In genomic region chr5:168486136-168486879, GRCh38 we compare ENCODE assay signal across 8 cellular contexts. TPM values are rescaled to one million over a fixed set of nuclear protein-coding genes. Genes with fewer than 3 reads are reported as not detected.
A peak's percentile ranks its signal among the peaks of the same experiment; 100 is the strongest.
DNase-seq lines count a peak whose midpoint lies in the region; ATAC-seq and TF ChIP-seq lines count a peak whose summit lies in the region.

Gene RARS1, plus strand, starts transcription at chr5:168486471. Its CDS starts 28 bp downstream, at chr5:168486499.

- H3K9ac ChIP-seq in IMR-90 (ENCODE audit: low read depth, low read length), result peak within 1 kb of the TSS; percentile 88

- intact Hi-C loops in IMR-90 (cut with micrococcal nuclease), result loop anchor here (1.0 kb wide), 1 partner anchor 217 kb away; no protein-coding TSS in a partner anchor
- intact Hi-C loops in OCI-LY7 (cut with micrococcal nuclease; ENCODE audit: unreplicated experiment), result loop anchor here (2.0 to 10.0 kb wide), 3 partner anchors 92 to 1098 kb away; partner anchors contain the start of genes PANK3 and SPDL1

- peaks cover 20% of the 10 kb centered on the region for H3K36me3 ChIP-seq in IMR-90 (ENCODE audit: control insufficient read depth, insufficient read depth, low read length)
- H3K36me3 ChIP-seq in OCI-LY7 (ENCODE audit: insufficient read depth, low read length), result peaks cover 35% of the 10 kb centered on the region

- H2BK15ac ChIP-seq in IMR-90 (ENCODE audit: low read depth, low read length), result peak within 1 kb of the TSS; percentile 69; the same call in 1 of the 3 replicates

- peak within 1 kb of the TSS; percentile 95 for H4K5ac ChIP-seq in IMR-90 (ENCODE audit: low read depth, low read length)

- H3K9me3 ChIP-seq in IMR-90 (ENCODE audit: control insufficient read depth, insufficient read depth, low read length), result no peaks in the 10 kb centered on the region
- no peaks in the 10 kb centered on the region for H3K9me3 ChIP-seq in OCI-LY7 (ENCODE audit: low read length)

- peak within 1 kb of the TSS; percentile 87 for H4K91ac ChIP-seq in IMR-90 (ENCODE audit: insufficient read depth, low read depth, low read length)

- H3K4ac ChIP-seq in IMR-90 (ENCODE audit: low read depth, low read length), result peak within 1 kb of the TSS; percentile 92

- DNase-seq in DMS153 treated with DMSO at 0.1 percent for 48 hours (lab: John Stamatoyannopoulos, UW; ENCODE audit: unreplicated experiment) (peak; percentile 39), IMR-90 (peak; percentile 94), OCI-LY7 (ENCODE audit: low spot score) (peak; percentile 92), activated T-cell treated with anti-CD3 and anti-CD28 coated beads for 24 hours (ENCODE audit: low read depth) (peak; percentile 89), epidermal melanocyte (ENCODE audit: insufficient read length, low spot score) (peak; percentile 85), middle frontal gyrus (ENCODE audit: extremely low spot score, low spot score) (peak; percentile 95)
- DNase-seq in stimulated activated CD8-positive, alpha-beta memory T cell treated with anti-CD3 and anti-CD28 coated beads, Interleukin-2, amount 100 ng/mL, for 48 hours (ENCODE audit: low read depth in 2 of 2), result peak; percentile 87 to 88

- H3K4me2 ChIP-seq in IMR-90 (ENCODE audit: low read depth, low read length), result peak within 1 kb of the TSS; percentile 84
- H3K4me2 ChIP-seq in OCI-LY7 (ENCODE audit: low read length), result peak within 1 kb of the TSS; percentile 73

- H2AFZ ChIP-seq in IMR-90 (replicated peaks; ENCODE audit: low read length, poor library complexity), result peak within 1 kb of the TSS; percentile 94
- H2AFZ ChIP-seq in OCI-LY7 (ENCODE audit: low read length), result peak within 1 kb of the TSS; percentile 85

- peak; percentile 91 for TF ChIP-seq POLR2A in IMR-90 (IDR thresholded peaks at IDR 0.05; ENCODE audit: low read depth, low read length)

- CTCF ChIA-PET in IMR-90 (lab: Yijun Ruan, JAX), result interaction anchor here (1.2 to 1.4 kb wide), 3 partner anchors 9 to 21 kb away, joined by 3 to 6 read pairs (median 4); no protein-coding TSS in a partner anchor
- CTCF ChIA-PET in OCI-LY7 (lab: Charles Lee; ENCODE audit: unreplicated experiment), result no interaction called here

- H2BK120ac ChIP-seq in IMR-90 (ENCODE audit: low read depth, low read length), result peak within 1 kb of the TSS; percentile 87

- WGBS in IMR-90 (ENCODE audit: extremely low coverage in 2 of 2, insufficient read length in 1 of 2), 2 experiments, result 4% methylated on average over 11 of the region's 40 CpGs; no CpG with 5 or more reads in 1 of the 2 experiments

- peak within 1 kb of the TSS; percentile 93 for H3K14ac ChIP-seq in IMR-90 (replicated peaks; ENCODE audit: low read depth, low read length)

- TF ChIP-seq RAD21 in IMR-90 (IDR thresholded peaks at IDR 0.05; ENCODE audit: low read length), result peak; percentile 58

- H3K23ac ChIP-seq in IMR-90 (ENCODE audit: low read depth, low read length), result peak within 1 kb of the TSS; percentile 88

- ATAC-seq in GM21528 (IDR thresholded peaks at IDR 0.05; ENCODE audit: low FRiP score, unreplicated experiment) (peak; percentile 86), IMR-90 (ENCODE audit: low read depth) (peak; percentile 97)

- H3K9me1 ChIP-seq in IMR-90 (ENCODE audit: insufficient read depth, low read length), result no peaks in the 10 kb centered on the region

- H3K27ac ChIP-seq in IMR-90 (ENCODE audit: insufficient read depth, low read length) (peak within 1 kb of the TSS; percentile 87), OCI-LY7 (ENCODE audit: low read depth, low read length, poor library complexity, severe bottlenecking) (peak within 1 kb of the TSS; percentile 48)

- peak within 1 kb of the TSS; percentile 81 for H3K56ac ChIP-seq in IMR-90 (ENCODE audit: extremely low read depth, insufficient read depth, low read length)

- in situ Hi-C loops in IMR-90 (cut with MboI; ENCODE audit: low sequenced_read_pairs), result loop anchor here (5.0 kb wide), 1 partner anchor 214 kb away; no protein-coding TSS in a partner anchor

- peak within 1 kb of the TSS; percentile 95 to 99 for H4K8ac ChIP-seq in IMR-90 (ENCODE audit: low read depth in 2 of 2, low read length in 2 of 2)

- peak within 1 kb of the TSS; percentile 37 for H2AK5ac ChIP-seq in IMR-90 (ENCODE audit: low read depth, low read length)

- peak within 1 kb of the TSS; percentile 98 for H2AK9ac ChIP-seq in IMR-90 (replicated peaks; ENCODE audit: low read depth, low read length, poor library complexity)

- H3K79me2 ChIP-seq in OCI-LY7 (ENCODE audit: insufficient read depth, low read depth, low read length), result peaks cover 20% of the 10 kb centered on the region; the same call in 1 of the 2 replicates

- dilution Hi-C loops in IMR-90 (cut with HindIII; ENCODE audit: low sequenced_read_pairs, unreplicated experiment), result no loop called here

- BruUV-seq in IMR-90 (replicated peaks; lab: Mats Ljungman, UMichigan) (TSS peak; percentile 32), OCI-LY7 (replicated peaks; lab: Mats Ljungman, UMichigan) (TSS peak; percentile 70)

- no peaks in the 10 kb centered on the region for H3K4me1 ChIP-seq in IMR-90 (ENCODE audit: control insufficient read depth, insufficient read depth, low read length)
- peaks cover 7% of the 10 kb centered on the region for H3K4me1 ChIP-seq in OCI-LY7 (ENCODE audit: insufficient read depth, low read length, poor library complexity, severe bottlenecking)

- peak within 1 kb of the TSS; percentile 84 for H2BK5ac ChIP-seq in IMR-90 (ENCODE audit: low read depth, low read length, poor library complexity, severe bottlenecking)

- POLR2A ChIA-PET in IMR-90 (lab: Charles Lee; ENCODE audit: unreplicated experiment), result no interaction called here
- POLR2A ChIA-PET in OCI-LY7 (lab: Charles Lee), result no interaction called here

- peak; percentile 98; the same call in 1 of the 2 replicates for TF ChIP-seq CTCF in IMR-90 (conservative IDR thresholded peaks at IDR 0.05; ENCODE audit: low read depth, low read length)
- TF ChIP-seq CTCF in OCI-LY7 (conservative IDR thresholded peaks at IDR 0.05; ENCODE audit: low read length), result peak; percentile 88

- H3K9me2 ChIP-seq in OCI-LY7 (ENCODE audit: insufficient read depth, low read length), result no peaks in the 10 kb centered on the region

- H3K27me3 ChIP-seq in IMR-90 (ENCODE audit: control insufficient read depth, insufficient read depth, low read length), result no peaks in the 10 kb centered on the region

- 0 out of 2 replicates have a peak within 1 kb of the TSS, but pooled peaks have one; percentile 58 for H3K18ac ChIP-seq in IMR-90 (ENCODE audit: low read depth, low read length)

- peak within 1 kb of the TSS; percentile 60; the same call in 1 of the 2 replicates for H2BK20ac ChIP-seq in IMR-90 (ENCODE audit: low read depth, low read length)

- H4K20me1 ChIP-seq in IMR-90 (ENCODE audit: insufficient read depth, low read length) (peaks cover 11% of the 10 kb centered on the region), OCI-LY7 (ENCODE audit: insufficient read depth, low read length) (no peaks in the 10 kb centered on the region; the same call in 1 of the 2 replicates)

- peaks cover 9 to 22% of the 10 kb centered on the region in 2 experiments; a peak in 3 of 4 replicates for H3K79me1 ChIP-seq in IMR-90 (ENCODE audit: low read depth in 1 of 2, low read length in 2 of 2)

- peak within 1 kb of the TSS; percentile 76 for H3K4me3 ChIP-seq in IMR-90 (ENCODE audit: insufficient read depth, low read depth, low read length)
- peak within 1 kb of the TSS; percentile 99 for H3K4me3 ChIP-seq in OCI-LY7 (ENCODE audit: low read depth, low read length, poor library complexity, severe bottlenecking)

TF ChIP-seq in IMR-90, 13 proteins besides CTCF, POLR2A, EP300 and RAD21:
- TF ChIP-seq NFE2L2 (IDR thresholded peaks at IDR 0.05; ENCODE audit: low read depth, low read length), result 0 out of 2 replicates have a peak, but pooled peaks have one; percentile 5
- peak; percentile 100 for TF ChIP-seq MAZ (IDR thresholded peaks at IDR 0.05; ENCODE audit: borderline replicate concordance, low read depth, low read length)
- TF ChIP-seq SMC3 (IDR thresholded peaks at IDR 0.05; ENCODE audit: low read depth, low read length), result peak; percentile 75
- TF ChIP-seq MXI1 (IDR thresholded peaks at IDR 0.05; ENCODE audit: borderline replicate concordance, low read depth, low read length), result peak; percentile 62; the same call in 1 of the 2 replicates
- no peak for TF ChIP-seq BHLHE40 (IDR thresholded peaks at IDR 0.05; ENCODE audit: low read depth, low read length)
- no peak for TF ChIP-seq USF2 (IDR thresholded peaks at IDR 0.05; ENCODE audit: low read depth, low read length)
- TF ChIP-seq FOS (IDR thresholded peaks at IDR 0.05; ENCODE audit: low read depth, low read length), result no peak
- no peak for TF ChIP-seq CEBPB (IDR thresholded peaks at IDR 0.05; ENCODE audit: low read depth, low read length)
- TF ChIP-seq RCOR1 (IDR thresholded peaks at IDR 0.05; ENCODE audit: insufficient replicate concordance, low read length), result peak; percentile 8

RNA-seq across cellular contexts. Expression of gene RARS1, which starts in this region (rescaled TPM):
- total RNA-seq in IMR-90 (2012; rRNA removed) (153 and 285 TPM in 2 replicates), OCI-LY7 (2022) (72.6 and 88.4 TPM in 2 replicates)
- polyA plus RNA-seq in IMR-90 (2012; rRNA removed), result 71.2 and 80.4 TPM in 2 replicates
- polyA plus RNA-seq in IMR-90 (2012; cell fraction: cytosol; rRNA removed), result 7.7 and 17.9 TPM in 2 replicates
- polyA plus RNA-seq in IMR-90 (2012; cell fraction: nucleus; rRNA removed; ENCODE audit: low replicate concordance), result 9.3 and 112 TPM in 2 replicates
- total RNA-seq in OCI-LY7 (2014; rRNA removed; shearing (Covaris generic)), result 54.4 and 62.1 TPM in 2 replicates

Comparison
In these comparisons a context has a peak if more than half of its experiments do, and no peak if none do; other contexts are left out.
1. Peak in every context shown above with its lines: DNase-seq, ATAC-seq, H3K4me3 ChIP-seq and H3K27ac ChIP-seq.
2. DNase-seq: peak in every context shown above with its lines; median percentile 95 in middle frontal gyrus; 94 in IMR-90; 92 in OCI-LY7; 89 in activated T-cell treated with anti-CD3 and anti-CD28 coated beads for 24 hours; 88 in stimulated activated CD8-positive, alpha-beta memory T cell treated with anti-CD3 and anti-CD28 coated beads, Interleukin-2, amount 100 ng/mL, for 48 hours; 85 in epidermal melanocyte; 39 in DMS153 treated with DMSO at 0.1 percent for 48 hours.